8 cellular contexts compared by ENCODE assay signal in the genomic region with DNA sequence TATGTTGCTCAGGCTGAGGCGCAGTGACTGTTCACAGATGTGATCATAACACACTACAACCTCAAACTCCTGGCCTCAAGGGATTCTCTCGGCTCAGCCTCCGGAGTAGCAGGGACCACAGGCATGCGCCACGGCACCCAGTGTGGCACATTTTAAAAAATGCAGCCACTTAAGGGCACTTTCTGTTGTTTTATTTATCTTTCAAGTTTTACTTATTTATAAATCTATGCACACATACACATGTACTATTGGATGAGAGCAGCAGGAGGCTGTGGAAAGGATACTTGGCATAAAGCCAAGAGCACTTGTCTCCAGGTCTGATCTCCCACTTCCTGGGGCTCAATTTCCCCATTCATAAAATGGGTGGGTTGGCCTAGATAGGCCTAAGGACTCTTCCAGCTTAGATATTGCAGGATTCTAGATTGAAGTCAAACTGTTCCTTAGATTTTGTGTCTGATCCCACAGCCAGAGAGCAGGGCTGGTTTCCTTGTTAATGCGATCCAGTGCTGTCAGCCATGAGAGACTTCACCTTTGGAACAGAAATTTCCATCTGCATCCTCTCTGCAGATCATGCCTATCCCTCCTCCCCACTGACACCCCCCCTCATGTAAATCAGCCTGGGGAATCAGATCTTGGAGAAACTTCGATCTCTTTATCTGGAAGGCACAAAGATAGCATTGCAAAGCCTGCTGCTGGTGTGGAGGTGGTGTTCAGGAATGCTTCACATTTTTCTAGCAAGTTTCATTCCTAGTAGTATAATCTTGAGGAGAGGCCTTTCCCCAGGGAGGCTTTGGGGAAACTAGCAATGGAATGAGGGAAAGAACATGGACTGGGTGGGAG. TPM values are rescaled to one million over a fixed set of nuclear protein-coding genes. Genes with fewer than 3 reads are reported as not detected.
A peak's percentile ranks its signal among the peaks of the same experiment; 100 is the strongest.
DNase-seq lines count a peak whose midpoint lies in the region; ATAC-seq and TF ChIP-seq lines count a peak whose summit lies in the region.

No MANE protein-coding gene starts in this region.

- no peak overlapping the region for H3K4me3 Mint-ChIP-seq in mesothelial cell of epicardium

- H3K36me3 Mint-ChIP-seq in mesothelial cell of epicardium = no peaks in the 10 kb centered on the region

- no peak overlapping the region for H3K4me3 ChIP-seq in right atrium auricular region

- ATAC-seq in GM18907 (IDR thresholded peaks at IDR 0.05; ENCODE audit: unreplicated experiment) = no peak
- ATAC-seq in HG02973 (IDR thresholded peaks at IDR 0.05; ENCODE audit: unreplicated experiment) = no peak

- peak; percentile 64 for DNase-seq in AG08396 (ENCODE audit: low spot score)
- DNase-seq in GM03348 (ENCODE audit: low spot score) = peak; percentile 85
- DNase-seq in amniotic epithelial cell (ENCODE audit: low read depth) = peak; percentile 86
- DNase-seq in mesothelial cell of epicardium (ENCODE audit: low spot score in 2 of 2, unreplicated experiment in 2 of 2) = no peak
- DNase-seq in right atrium auricular region (ENCODE audit: low spot score) = no peak
- no peak for DNase-seq in C1 segment of cervical spinal cord (lab: John Stamatoyannopoulos, UW)

- H3K9me3 ChIP-seq in right atrium auricular region = no peaks in the 10 kb centered on the region

- H3K9me3 Mint-ChIP-seq in mesothelial cell of epicardium = no peaks in the 10 kb centered on the region

- no peaks in the 10 kb centered on the region for H3K36me3 ChIP-seq in right atrium auricular region

- TF ChIP-seq CTCF in mesothelial cell of epicardium (IDR thresholded peaks at IDR 0.05; ENCODE audit: unreplicated experiment) (no peak), right atrium auricular region (IDR thresholded peaks at IDR 0.05) (no peak)

- H3K27me3 Mint-ChIP-seq in mesothelial cell of epicardium (ENCODE audit: low read depth) = no peaks in the 10 kb centered on the region

- H3K27ac ChIP-seq in right atrium auricular region = no peak overlapping the region

- H3K4me1 ChIP-seq in right atrium auricular region = peaks cover 0 to 32% of the 10 kb centered on the region in 2 donors

- H3K27ac Mint-ChIP-seq in mesothelial cell of epicardium = peak overlapping the region; percentile 93

- H3K4me1 Mint-ChIP-seq in mesothelial cell of epicardium = peaks cover 62% of the 10 kb centered on the region

- no peaks in the 10 kb centered on the region for H3K27me3 ChIP-seq in right atrium auricular region

RNA-seq across cellular contexts. Expression of gene PCBP1, which starts 24.7 kb away (rescaled TPM):
- total RNA-seq in mesothelial cell of epicardium (245 to 257 TPM (median 255 TPM) in 3 replicates), right atrium auricular region (100 to 1,000 TPM; 121 to 147 TPM)

Comparison
In these comparisons a context has a peak if more than half of its experiments do, and no peak if none do; other contexts are left out.
1. DNase-seq: peak in AG08396 (single experiment), GM03348 (single experiment) and amniotic epithelial cell (single experiment); none in mesothelial cell of epicardium (0 of 2), right atrium auricular region (single experiment) and C1 segment of cervical spinal cord (0 of 14).